ENCODE assay signal across 25 cellular contexts in genomic region chr22:26385164-26385563, GRCh38.
"Had no signal": no experiment of that assay in that cellular context is flagged by ENCODE, and none has a peak within 500 bp of the region (broad histone marks: within the 10 kb centered on the region; RNA-seq: fewer than 3 reads in every experiment).

No MANE protein-coding gene starts in this region.

- H3K27me3 ChIP-seq: brain microvascular endothelial cell had no signal

- H3K36me3 Mint-ChIP-seq: mesothelial cell of epicardium; naive thymus-derived CD4-positive, alpha-beta T cell had no signal

- H3K9me3 Mint-ChIP-seq: activated B cell treated with CpG ODN at 0.5 μM for 24 hours; activated CD8-positive, alpha-beta T cell treated with anti-CD3 and anti-CD28 coated beads for 36 hours; activated T-cell treated with anti-CD3 and anti-CD28 coated beads, Interleukin-2, amount 50 U/mL, for 4 hours; activated T-helper 17 cell treated with anti-CD3 and anti-CD28 coated beads, Interleukin-2, amount 50 U/mL, for 72 hours; effector memory CD8-positive, alpha-beta T cell; naive thymus-derived CD4-positive, alpha-beta T cell had no signal

- H3K4me3 Mint-ChIP-seq: activated B cell treated with CpG ODN at 0.5 μM for 24 hours; activated CD8-positive, alpha-beta T cell treated with anti-CD3 and anti-CD28 coated beads for 36 hours; activated T-cell treated with anti-CD3 and anti-CD28 coated beads, Interleukin-2, amount 50 U/mL, for 4 hours; activated T-helper 17 cell treated with anti-CD3 and anti-CD28 coated beads, Interleukin-2, amount 50 U/mL, for 72 hours; effector memory CD8-positive, alpha-beta T cell; mesothelial cell of epicardium; naive thymus-derived CD4-positive, alpha-beta T cell had no signal

- H3K27ac ChIP-seq: brain microvascular endothelial cell, coronary artery, dorsolateral prefrontal cortex, spleen, tibial nerve had no signal

- ATAC-seq: activated CD8-positive, alpha-beta T cell treated with anti-CD3 and anti-CD28 coated beads for 36 hours; activated T-cell treated with anti-CD3 and anti-CD28 coated beads, Interleukin-2, amount 50 U/mL, for 4 hours; activated T-helper 17 cell treated with anti-CD3 and anti-CD28 coated beads, Interleukin-2, amount 50 U/mL, for 72 hours; effector memory CD8-positive, alpha-beta T cell; esophagus mucosa; left cardiac atrium; left ventricle myocardium superior; naive thymus-derived CD4-positive, alpha-beta T cell; right cardiac atrium had no signal

- H3K9me3 ChIP-seq: spleen had no signal

- H3K4me1 Mint-ChIP-seq: activated B cell treated with CpG ODN at 0.5 μM for 24 hours; activated T-helper 17 cell treated with anti-CD3 and anti-CD28 coated beads, Interleukin-2, amount 50 U/mL, for 72 hours; mesothelial cell of epicardium; naive thymus-derived CD4-positive, alpha-beta T cell had no signal

- H3K36me3 ChIP-seq: brain microvascular endothelial cell, spleen, tibial nerve had no signal

- DNase-seq: activated B cell treated with CpG ODN at 0.5 μM for 24 hours; activated CD4-positive, alpha-beta T cell treated with anti-CD3 and anti-CD28 coated beads, Interleukin-2, amount 50 U/mL, for 1 hour; activated CD8-positive, alpha-beta T cell treated with anti-CD3 and anti-CD28 coated beads for 36 hours; activated gamma-delta T cell treated with Interleukin-2 at 50 U/mL for 16 hours; activated naive CD4-positive, alpha-beta T cell treated with anti-CD3 and anti-CD28 coated beads, Interleukin-2, amount 50 U/mL, for 16 hours; activated T-cell treated with anti-CD3 and anti-CD28 coated beads, Interleukin-2, amount 50 U/mL, for 4 hours; amniotic stem cell; brain microvascular endothelial cell; dorsolateral prefrontal cortex; effector memory CD8-positive, alpha-beta T cell; foreskin fibroblast; head of caudate nucleus; hippocampal formation; left cardiac atrium; left ventricle myocardium superior; naive thymus-derived CD4-positive, alpha-beta T cell; posterior cingulate gyrus; right cardiac atrium; spleen; stimulated activated naive CD4-positive, alpha-beta T cell treated with Interleukin-2 at 50 U/mL for 16 hours had no signal

- H3K4me3 ChIP-seq: coronary artery, dorsolateral prefrontal cortex, spleen, tibial nerve had no signal

- H3K27ac Mint-ChIP-seq: activated B cell treated with CpG ODN at 0.5 μM for 24 hours; activated CD8-positive, alpha-beta T cell treated with anti-CD3 and anti-CD28 coated beads for 36 hours; activated T-helper 17 cell treated with anti-CD3 and anti-CD28 coated beads, Interleukin-2, amount 50 U/mL, for 72 hours; effector memory CD8-positive, alpha-beta T cell; mesothelial cell of epicardium; naive thymus-derived CD4-positive, alpha-beta T cell had no signal
